Comparison of ENCODE assay signal across 8 cellular contexts in genomic region chr7:27096756-27097514, GRCh38. TPM values are rescaled to one million over a fixed set of nuclear protein-coding genes. Genes with fewer than 3 reads are reported as not detected.
DNase-seq lines count a peak whose midpoint lies in the region; ATAC-seq and TF ChIP-seq lines count a peak whose summit lies in the region.

No MANE protein-coding gene starts in this region.

- POLR2A ChIA-PET in Caco-2 (lab: Charles Lee) = interaction anchor here (0.7 to 1.7 kb wide), 7 partner anchors 10 to 109 kb away, joined by 3 to 16 read pairs (median 5); partner anchors contain the start of gene HOXA7
- POLR2A ChIA-PET in WTC11 (lab: Charles Lee) = interaction anchor here (0.6 to 0.9 kb wide), 2 partner anchors 61 to 64 kb away, joined by 3 to 4 read pairs; no protein-coding TSS in a partner anchor

- no peaks in the 10 kb centered on the region for H3K36me3 ChIP-seq in Caco-2 (ENCODE audit: control insufficient read depth, insufficient read depth, low read length)

- intact Hi-C loops in Caco-2 (cut with micrococcal nuclease; ENCODE audit: unreplicated experiment) (loop anchor here (1.0 to 2.0 kb wide), 4 partner anchors 13 to 237 kb away; partner anchors contain the start of gene SKAP2), left cardiac atrium (cut with DNase I) (no loop called here), sciatic nerve (cut with DNase I) (no loop called here)

- H3K4me3 ChIP-seq in Caco-2 (ENCODE audit: low read depth, low read length) (peak overlapping the region; percentile 86), HL-60 (replicated peaks; ENCODE audit: insufficient read depth, low read length) (peak overlapping the region; percentile 97)

- no peaks in the 10 kb centered on the region for H3K9me3 Mint-ChIP-seq in Caco-2 (ENCODE audit: unreplicated experiment)
- no peaks in the 10 kb centered on the region for H3K9me3 Mint-ChIP-seq in WTC11

- H3K36me3 Mint-ChIP-seq in Caco-2 (ENCODE audit: insufficient read depth, unreplicated experiment) (peaks cover 33% of the 10 kb centered on the region), WTC11 (peaks cover 6% of the 10 kb centered on the region)

- H3K27me3 Mint-ChIP-seq in Caco-2 (ENCODE audit: insufficient read depth, unreplicated experiment) (no peaks in the 10 kb centered on the region), WTC11 (ENCODE audit: low read depth) (peaks cover 100% of the 10 kb centered on the region)

- TF ChIP-seq CTCF in Caco-2 (IDR thresholded peaks at IDR 0.05; ENCODE audit: insufficient read depth in 1 of 2, low read depth in 1 of 2, low read length in 1 of 2, severe bottlenecking in 1 of 2, unreplicated experiment in 1 of 2) = no peak
- no peak for TF ChIP-seq CTCF in HL-60 (IDR thresholded peaks at IDR 0.05; ENCODE audit: insufficient read depth, low read length)
- TF ChIP-seq CTCF in WTC11 (IDR thresholded peaks at IDR 0.05) = no peak

- H3K4me1 Mint-ChIP-seq in Caco-2 (ENCODE audit: low read depth, unreplicated experiment) (peaks cover 43% of the 10 kb centered on the region), WTC11 (peaks cover 69% of the 10 kb centered on the region)

- BruUV-seq in Caco-2 (replicated peaks; lab: Mats Ljungman, UMichigan) = no TSS peak

- H3K4me3 Mint-ChIP-seq in Caco-2 (ENCODE audit: unreplicated experiment) (peak overlapping the region; percentile 87), WTC11 (peak overlapping the region; percentile 76)

- CTCF ChIA-PET in Caco-2 (lab: Charles Lee) (interaction anchor here (0.6 to 2.1 kb wide), 7 partner anchors 14 to 233 kb away, joined by 3 to 7 read pairs (median 3); partner anchors contain the start of gene HOXA3), WTC11 (lab: Charles Lee) (interaction anchor here (0.8 to 2.7 kb wide), 10 partner anchors 14 to 239 kb away, joined by 3 to 10 read pairs (median 4); partner anchors contain the start of genes HOXA5 and SKAP2)

- no peaks in the 10 kb centered on the region for H3K27me3 ChIP-seq in Caco-2 (replicated peaks; ENCODE audit: control insufficient read depth, insufficient read depth, low read length)
- peaks cover 16% of the 10 kb centered on the region for H3K27me3 ChIP-seq in HL-60 (ENCODE audit: insufficient read depth, poor library complexity, severe bottlenecking)

- H3K27ac Mint-ChIP-seq in Caco-2 (ENCODE audit: unreplicated experiment) (peak overlapping the region; percentile 74), WTC11 (no peak overlapping the region)

- ATAC-seq in WTC11 (no peak), left cardiac atrium (peak; percentile 48 to 67), sciatic nerve (peak; percentile 71), HG03460 (IDR thresholded peaks at IDR 0.05; ENCODE audit: unreplicated experiment) (no peak), GM21723 (IDR thresholded peaks at IDR 0.05; ENCODE audit: unreplicated experiment) (no peak)

- H3K9me3 ChIP-seq in Caco-2 = no peaks in the 10 kb centered on the region

- peak overlapping the region; percentile 54 for H3K27ac ChIP-seq in HL-60 (replicated peaks)

- DNase-seq in Caco-2 (peak in 1 of 2 experiments; percentile 47), HL-60 (ENCODE audit: low read depth in 1 of 2, low spot score in 1 of 2) (peak in 1 of 2 experiments; percentile 47), WTC11 (ENCODE audit: low spot score) (no peak), left cardiac atrium (no peak), sciatic nerve (ENCODE audit: low spot score) (peak; percentile 78), D341Med (ENCODE audit: low spot score) (no peak)

- peaks cover 10% of the 10 kb centered on the region for H3K4me1 ChIP-seq in Caco-2

TF ChIP-seq in WTC11, 78 proteins besides CTCF, POLR2A, EP300 and RAD21:
- TF ChIP-seq SP1 (CRISPR knock-in tag; conservative IDR thresholded peaks at IDR 0.05) (0 out of 2 replicates have a peak, but pooled peaks have one; percentile 4), TCF7 (CRISPR knock-in tag; IDR thresholded peaks at IDR 0.05; ENCODE audit: low read depth) (no peak)

RNA-seq across cellular contexts. Expression of gene HOXA1, which starts 1.1 kb away (rescaled TPM):
- 18.5 and 18.8 TPM in 2 replicates for total RNA-seq in Caco-2 (2022)
- total RNA-seq in WTC11 (2021) = not detected in 3 replicates
- total RNA-seq in left cardiac atrium = under 1 TPM; 0.12 to 0.26 TPM
- total RNA-seq in sciatic nerve = 0.98 TPM

RNA-seq across cellular contexts. Expression of gene HOXA2, which starts 5.5 kb away (rescaled TPM):
- total RNA-seq in Caco-2 (2022) = 1.5 and 1.8 TPM in 2 replicates
- total RNA-seq in WTC11 (2021) = not detected in 3 replicates
- under 1 TPM; 0.13 to 0.38 TPM for total RNA-seq in left cardiac atrium
- total RNA-seq in sciatic nerve = 3.9 TPM

RNA-seq across cellular contexts. Expression of gene HOXA4, which starts 33.6 kb away (rescaled TPM):
- total RNA-seq in Caco-2 (2022) (4.8 and 5.5 TPM in 2 replicates), WTC11 (2021) (not detected in 3 replicates), left cardiac atrium (1 to 10 TPM in 1 of 2 donors, under 1 TPM in 1; 0.97 to 1.0 TPM), sciatic nerve (10.0 TPM)

RNA-seq across cellular contexts. Expression of gene HOXA5, which starts 46.5 kb away (rescaled TPM):
- total RNA-seq in Caco-2 (2022) = 4.3 and 4.9 TPM in 2 replicates
- total RNA-seq in WTC11 (2021) = 0.14 TPM in 1 of 3 replicates, not detected in the others
- total RNA-seq in left cardiac atrium = under 1 TPM in 1 of 2 donors, not detected in 1; 0.27 TPM
- total RNA-seq in sciatic nerve = 20.1 TPM

RNA-seq across cellular contexts. Expression of gene HOXA6, which starts 50.6 kb away (rescaled TPM):
- 5.6 and 8.1 TPM in 2 replicates for total RNA-seq in Caco-2 (2022)
- total RNA-seq in WTC11 (2021) = not detected in 3 replicates
- total RNA-seq in left cardiac atrium = not detected
- total RNA-seq in sciatic nerve = 15.8 TPM

Comparison
In these comparisons a context has a peak if more than half of its experiments do, and no peak if none do; other contexts are left out.
1. ATAC-seq: peak in left cardiac atrium (2 of 2) and sciatic nerve (single experiment); none in WTC11 (single experiment), HG03460 (single experiment) and GM21723 (single experiment).